10 cellular contexts compared by ENCODE assay signal in genomic region chr7:114428211-114428610, GRCh38. TPM values are rescaled to one million over a fixed set of nuclear protein-coding genes. Genes with fewer than 3 reads are reported as not detected.
"Had no signal": no experiment of that assay in that cellular context is flagged by ENCODE, and none has a peak within 500 bp of the region (broad histone marks: within the 10 kb centered on the region; RNA-seq: fewer than 3 reads in every experiment).

No MANE protein-coding gene starts in this region.

- H3K27me3 Mint-ChIP-seq: IgD-negative memory B cell had no signal

- H3K4me3 Mint-ChIP-seq: HFFc6, IgD-negative memory B cell had no signal

- H3K9me3 ChIP-seq: HAP-1 had no signal

- ATAC-seq: HCT116, HepG2 had no signal

- H3K9me3 Mint-ChIP-seq: HFFc6, IgD-negative memory B cell had no signal

- H3K4me1 ChIP-seq: HAP-1 had no signal

- H3K27ac ChIP-seq: GM23248, HL-60 had no signal

- H3K4me1 Mint-ChIP-seq: IgD-negative memory B cell had no signal

- H3K9ac ChIP-seq: GM23248 had no signal

- H3K36me3 Mint-ChIP-seq: IgD-negative memory B cell had no signal

- H3K4me3 ChIP-seq: GM23248, HAP-1 had no signal

- H3K27ac Mint-ChIP-seq: HFFc6, IgD-negative memory B cell had no signal

- DNase-seq: GM23248, GOT3, H7, HFFc6, KBM-7 had no signal

- H3K36me3 ChIP-seq: HAP-1 had no signal

- FAIRE-seq: HepG2 had no signal

RNA-seq across cellular contexts. Expression of gene FOXP2, which starts 13.6 kb away (rescaled TPM):
- total RNA-seq: HepG2 had no signal
- polyA plus RNA-seq: IgD-negative memory B cell had no signal
